Comparison of ENCODE assay signal across 9 cellular contexts in the genomic region with DNA sequence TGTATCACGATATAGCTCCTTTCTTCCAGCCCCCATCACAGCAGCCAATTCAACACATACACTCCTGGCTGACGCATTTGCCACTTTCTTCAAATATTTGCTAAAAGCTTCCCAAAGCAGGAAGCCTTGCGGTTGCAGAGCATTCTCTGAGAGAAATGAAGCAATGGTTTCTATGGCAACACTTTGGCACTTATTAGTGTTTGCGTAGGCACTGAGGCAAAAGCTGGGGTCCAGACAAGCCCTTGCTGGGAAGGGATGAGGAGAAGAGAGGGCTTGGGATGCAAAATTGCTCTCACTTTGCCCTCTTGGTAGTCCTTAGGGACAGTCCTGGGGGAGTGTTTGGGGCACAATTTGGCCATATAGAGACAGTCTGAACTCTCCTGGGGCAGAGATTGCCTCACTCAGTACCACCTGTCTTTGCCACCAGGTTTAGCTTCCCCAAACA. TPM values are rescaled to one million over a fixed set of nuclear protein-coding genes. Genes with fewer than 3 reads are reported as not detected.
DNase-seq lines count a peak whose midpoint lies in the region; ATAC-seq, FAIRE-seq and TF ChIP-seq lines count a peak whose summit lies in the region.
"Had no signal": no experiment of that assay in that cellular context is flagged by ENCODE, and none has a peak within 500 bp of the region (broad histone marks: within the 10 kb centered on the region; RNA-seq: fewer than 3 reads in every experiment).

No MANE protein-coding gene starts in this region.

- H3K9me3 ChIP-seq in small intestine (ENCODE audit: control insufficient read depth, low read depth): no peaks in the 10 kb centered on the region

- no peaks in the 10 kb centered on the region for H3K27me3 ChIP-seq in small intestine (ENCODE audit: control insufficient read depth in 2 of 2, insufficient read depth in 2 of 2, low read length in 2 of 2)

- intact Hi-C loops in lower leg skin (cut with DNase I; ENCODE audit: low total_unique reads): no loop called here

- TF ChIP-seq CTCF in lower leg skin (IDR thresholded peaks at IDR 0.05): no peak

- H3K27ac ChIP-seq in small intestine (ENCODE audit: low read depth in 1 of 2, low read length in 1 of 2): no peak overlapping the region

- H3K4me3 ChIP-seq in small intestine (ENCODE audit: low read depth in 1 of 2, low read length in 2 of 2) (no peak overlapping the region), lower leg skin (ENCODE audit: low read depth, poor library complexity, severe bottlenecking) (no peak overlapping the region)

- no peak for FAIRE-seq in small intestine (lab: Jason Lieb, UNC)

- TF ChIP-seq POLR2A in lower leg skin (IDR thresholded peaks at IDR 0.05): no peak

- H3K36me3 ChIP-seq in small intestine (ENCODE audit: control insufficient read depth in 2 of 2, insufficient read depth in 2 of 2, low read length in 2 of 2): no peaks in the 10 kb centered on the region

- DNase-seq in EH (ENCODE audit: low read depth): peak; percentile 30
- DNase-seq in SKM-1 treated with dmso at 0.1 percent for 144 hours (lab: John Stamatoyannopoulos, UW; ENCODE audit: unreplicated experiment): peak; percentile 34
- peak; percentile 41 for DNase-seq in left lobe of liver (ENCODE audit: low spot score)
- no peak for DNase-seq in HT-29 (ENCODE audit: low spot score)
- no peak for DNase-seq in small intestine
- DNase-seq in NCI-H2196 (lab: John Stamatoyannopoulos, UW; ENCODE audit: unreplicated experiment): no peak
- no peak for DNase-seq in lower leg skin (ENCODE audit: low spot score in 2 of 2)
- DNase-seq: H7 had no signal

- WGBS in small intestine, 3 donors: 35 to 45% (median 38%) methylated on average over 4 of the region's 4 CpGs
- 45 to 56% methylated on average over 4 of the region's 4 CpGs for WGBS in lower leg skin, 2 donors

- H3K4me1 ChIP-seq in small intestine (ENCODE audit: control insufficient read depth in 2 of 2, insufficient read depth in 1 of 2, low read depth in 1 of 2, low read length in 1 of 2): no peaks in the 10 kb centered on the region

- ATAC-seq in HG03097 (IDR thresholded peaks at IDR 0.05; ENCODE audit: low FRiP score, unreplicated experiment) (peak; percentile 56), left lobe of liver (peak; percentile 54)

RNA-seq across cellular contexts. Expression of gene PAK3, which starts 55.0 kb away (rescaled TPM):
- total RNA-seq in left lobe of liver (0.83 TPM), lower leg skin (1 to 10 TPM; 1.3 to 7.0 (median 4.0) TPM)
- total RNA-seq in HT-29 (2014; rRNA removed; shearing (Covaris generic)): not detected in 2 replicates
- under 1 TPM in 2 of 3 donors, not detected in 1; under 0.01 to 0.51 TPM for polyA plus RNA-seq in small intestine

Comparison
In these comparisons a context has a peak if more than half of its experiments do, and no peak if none do; other contexts are left out.
1. DNase-seq: peak in EH (single experiment), SKM-1 treated with dmso at 0.1 percent for 144 hours (single experiment) and left lobe of liver (single experiment); none in HT-29 (single experiment), small intestine (single experiment), NCI-H2196 (single experiment) and lower leg skin (0 of 2).